Comparison of ENCODE assay signal across 14 cellular contexts in genomic region chr7:4633012-4633411, GRCh38. TPM values are rescaled to one million over a fixed set of nuclear protein-coding genes. Genes with fewer than 3 reads are reported as not detected.
DNase-seq lines count a peak whose midpoint lies in the region; ATAC-seq and TF ChIP-seq lines count a peak whose summit lies in the region.
"Had no signal": no experiment of that assay in that cellular context is flagged by ENCODE, and none has a peak within 500 bp of the region (broad histone marks: within the 10 kb centered on the region; RNA-seq: fewer than 3 reads in every experiment).

No MANE protein-coding gene starts in this region.

- H3K4me3 ChIP-seq in foreskin fibroblast (ENCODE audit: low read depth in 1 of 2, low read length in 2 of 2) (no peak overlapping the region), neural progenitor cell (no peak overlapping the region), testis (no peak overlapping the region)
- H3K4me3 ChIP-seq: ascending aorta, sigmoid colon had no signal

- H4K20me1 ChIP-seq in neural progenitor cell (ENCODE audit: low read depth) = no peaks in the 10 kb centered on the region

- peaks cover 9% of the 10 kb centered on the region for H3K27me3 Mint-ChIP-seq in neural progenitor cell (ENCODE audit: insufficient read depth, low read depth)

- H3K9me3 ChIP-seq in neural progenitor cell (ENCODE audit: low read depth) = no peaks in the 10 kb centered on the region
- no peaks in the 10 kb centered on the region for H3K9me3 ChIP-seq in testis
- H3K9me3 ChIP-seq: ascending aorta, sigmoid colon had no signal

- H3K4me1 Mint-ChIP-seq in neural progenitor cell = peaks cover 20% of the 10 kb centered on the region
- H3K4me1 Mint-ChIP-seq: stimulated activated memory B cell treated with anti-CD40 and anti-IgM and Interleukin-4, amounts not matched to agents 10 μg/mL and 1 μg/mL and 100 μg/mL, for 72 hours had no signal

- peaks cover 10% of the 10 kb centered on the region for H3F3A ChIP-seq in neural progenitor cell (ENCODE audit: low read depth)

- H3K36me3 ChIP-seq in neural progenitor cell (no peaks in the 10 kb centered on the region), testis (ENCODE audit: low read depth, missing control alignments) (no peaks in the 10 kb centered on the region)
- H3K36me3 ChIP-seq: ascending aorta, sigmoid colon had no signal

- no peak overlapping the region for H3K4me3 Mint-ChIP-seq in neural progenitor cell
- H3K4me3 Mint-ChIP-seq: stimulated activated memory B cell treated with anti-CD40 and anti-IgM and Interleukin-4, amounts not matched to agents 10 μg/mL and 1 μg/mL and 100 μg/mL, for 72 hours; WTC11 had no signal

- no peak overlapping the region for H3K27ac Mint-ChIP-seq in neural progenitor cell
- H3K27ac Mint-ChIP-seq: stimulated activated memory B cell treated with anti-CD40 and anti-IgM and Interleukin-4, amounts not matched to agents 10 μg/mL and 1 μg/mL and 100 μg/mL, for 72 hours; WTC11 had no signal

- H3K27ac ChIP-seq in neural progenitor cell (no peak overlapping the region), testis (no peak overlapping the region)
- H3K27ac ChIP-seq: ascending aorta had no signal

- H3K27me3 ChIP-seq in neural progenitor cell = peaks cover 42% of the 10 kb centered on the region
- no peaks in the 10 kb centered on the region for H3K27me3 ChIP-seq in testis
- H3K27me3 ChIP-seq: ascending aorta, sigmoid colon had no signal

- no peaks in the 10 kb centered on the region for H3K9me3 Mint-ChIP-seq in neural progenitor cell
- H3K9me3 Mint-ChIP-seq: stimulated activated memory B cell treated with anti-CD40 and anti-IgM and Interleukin-4, amounts not matched to agents 10 μg/mL and 1 μg/mL and 100 μg/mL, for 72 hours; WTC11 had no signal

- H2AFZ ChIP-seq in neural progenitor cell (replicated peaks) = no peak overlapping the region

- DNase-seq in DMS53 (lab: John Stamatoyannopoulos, UW) (peak; percentile 46), DMS53 treated with DMSO at 0.1 percent for 48 hours (lab: John Stamatoyannopoulos, UW; ENCODE audit: unreplicated experiment) (no peak), GM03348 (ENCODE audit: low spot score) (peak; percentile 40), foreskin fibroblast (peak; percentile 56 to 64), neural progenitor cell (ENCODE audit: low spot score) (no peak), testis (no peak)
- DNase-seq: Kasumi-1, midbrain, sigmoid colon had no signal

- no peak for TF ChIP-seq POLR2A in testis (IDR thresholded peaks at IDR 0.05)

- no peaks in the 10 kb centered on the region for H3K36me3 Mint-ChIP-seq in neural progenitor cell
- H3K36me3 Mint-ChIP-seq: stimulated activated memory B cell treated with anti-CD40 and anti-IgM and Interleukin-4, amounts not matched to agents 10 μg/mL and 1 μg/mL and 100 μg/mL, for 72 hours; WTC11 had no signal

- H3K9ac ChIP-seq in neural progenitor cell = no peak overlapping the region

- intact Hi-C loops in testis (cut with DNase I; ENCODE audit: low total_unique reads) = no loop called here

- no peak overlapping the region for H3K4me2 ChIP-seq in neural progenitor cell

- ATAC-seq in SK-N-SH treated with all-trans-retinoic acid at 6 μM for 48 hours (peak; percentile 14; the same call in 1 of the 3 replicates), HG03135 (IDR thresholded peaks at IDR 0.05; ENCODE audit: unreplicated experiment) (no peak)
- ATAC-seq: stimulated activated memory B cell treated with anti-CD40 and anti-IgM and Interleukin-4, amounts not matched to agents 10 μg/mL and 1 μg/mL and 100 μg/mL, for 72 hours; WTC11 had no signal

- no peaks in the 10 kb centered on the region for H3K79me2 ChIP-seq in neural progenitor cell (ENCODE audit: low read depth)

- H3K4me1 ChIP-seq in neural progenitor cell (no peaks in the 10 kb centered on the region), testis (peaks cover 6% of the 10 kb centered on the region)

- no peak for TF ChIP-seq CTCF in foreskin fibroblast (IDR thresholded peaks at IDR 0.05; ENCODE audit: low read depth, low read length)
- no peak for TF ChIP-seq CTCF in neural progenitor cell (IDR thresholded peaks at IDR 0.05)
- TF ChIP-seq CTCF in testis (IDR thresholded peaks at IDR 0.05) = no peak

- WGBS in testis, 2 donors = 92% methylated on average over 3 of the region's 3 CpGs

TF ChIP-seq in SK-N-SH treated with all-trans-retinoic acid at 6 μM for 48 hours, 23 proteins besides CTCF, POLR2A, EP300 and RAD21:
- TF ChIP-seq RARB (CRISPR knock-in tag; IDR thresholded peaks at IDR 0.05) (no peak), ZFP3 (CRISPR knock-in tag; IDR thresholded peaks at IDR 0.05) (no peak), TCF4 (CRISPR knock-in tag; IDR thresholded peaks at IDR 0.05; ENCODE audit: borderline replicate concordance) (no peak), ESRRG (CRISPR knock-in tag; IDR thresholded peaks at IDR 0.05) (no peak), SNAI2 (CRISPR knock-in tag; IDR thresholded peaks at IDR 0.05) (no peak), GLIS3 (CRISPR knock-in tag; IDR thresholded peaks at IDR 0.05) (no peak), TOX (CRISPR knock-in tag; IDR thresholded peaks at IDR 0.05; ENCODE audit: borderline replicate concordance) (no peak), TSHZ2 (CRISPR knock-in tag; IDR thresholded peaks at IDR 0.05) (no peak), CSDC2 (CRISPR knock-in tag; IDR thresholded peaks at IDR 0.05) (no peak)

RNA-seq across cellular contexts. Expression of gene FOXK1, which starts 49.1 kb away (rescaled TPM):
- total RNA-seq in neural progenitor cell (ENCODE audit: low replicate concordance) = 11.1 and 22.4 TPM in 2 replicates
- total RNA-seq in testis = 10 to 100 TPM; 56.7 to 65.2 TPM
- polyA plus RNA-seq in testis (ENCODE audit: insufficient read depth, low read depth, low replicate concordance) = 21.9 TPM

Comparison
In these comparisons a context has a peak if more than half of its experiments do, and no peak if none do; other contexts are left out.
1. DNase-seq: peak in DMS53 (single experiment), GM03348 (single experiment) and foreskin fibroblast (2 of 2); none in DMS53 treated with DMSO at 0.1 percent for 48 hours (single experiment), neural progenitor cell (single experiment) and testis (single experiment).